6 cellular contexts compared by ENCODE assay signal in genomic region chr3:51974277-51974962, GRCh38. TPM values are rescaled to one million over a fixed set of nuclear protein-coding genes. Genes with fewer than 3 reads are reported as not detected.
DNase-seq lines count a peak whose midpoint lies in the region; ATAC-seq and TF ChIP-seq lines count a peak whose summit lies in the region.

No MANE protein-coding gene starts in this region.

- H3K9me3 ChIP-seq in CD8-positive, alpha-beta memory T cell (ENCODE audit: low read length), result no peaks in the 10 kb centered on the region
- no peaks in the 10 kb centered on the region for H3K9me3 ChIP-seq in ovary

- H3K9me3 Mint-ChIP-seq in CD8-positive, alpha-beta memory T cell, result no peaks in the 10 kb centered on the region

- peak; percentile 22 for ATAC-seq in HG03354 (IDR thresholded peaks at IDR 0.05; ENCODE audit: poor library complexity, severe bottlenecking, unreplicated experiment)

- peaks cover 25 to 50% (median 47%) of the 10 kb centered on the region in 3 donors for H3K4me1 Mint-ChIP-seq in CD8-positive, alpha-beta memory T cell

- H3K36me3 ChIP-seq in CD8-positive, alpha-beta memory T cell (ENCODE audit: insufficient read depth, low read length), result no peaks in the 10 kb centered on the region
- H3K36me3 ChIP-seq in ovary, result no peaks in the 10 kb centered on the region

- peak overlapping the region; percentile 83 for H3K27ac ChIP-seq in CD8-positive, alpha-beta memory T cell (ENCODE audit: low read depth, low read length)
- peak overlapping the region; percentile 78 to 88 for H3K27ac ChIP-seq in ovary

- CTCF ChIA-PET in CD8-positive, alpha-beta memory T cell (lab: Charles Lee), result interaction anchor here (0.7 to 6.2 kb wide), 22 partner anchors 9 to 483 kb away, joined by 3 to 65 read pairs (median 4); partner anchors contain the start of genes ACY1, GPR62, PARP3 and RPL29

- H3K4me1 ChIP-seq in CD8-positive, alpha-beta memory T cell (ENCODE audit: insufficient read depth, low read length), result peaks cover 32% of the 10 kb centered on the region
- peaks cover 3% of the 10 kb centered on the region for H3K4me1 ChIP-seq in ovary (ENCODE audit: insufficient read depth)

- TF ChIP-seq EP300 in ovary (IDR thresholded peaks at IDR 0.05), result no peak

- 10 to 18% (median 13%) methylated on average over 30 of the region's 30 CpGs for WGBS in ovary, 3 donors

- H3K27me3 Mint-ChIP-seq in CD8-positive, alpha-beta memory T cell, result no peaks in the 10 kb centered on the region

- H3K4me3 ChIP-seq in CD8-positive, alpha-beta memory T cell (ENCODE audit: low read length), result peak overlapping the region; percentile 97
- H3K4me3 ChIP-seq in choroid plexus epithelial cell (ENCODE audit: low read depth, low read length) (peak overlapping the region; percentile 86), ovary (peak overlapping the region; percentile 44)

- TF ChIP-seq CTCF in choroid plexus epithelial cell (conservative IDR thresholded peaks at IDR 0.05; ENCODE audit: low read depth, low read length), result no peak
- peak in 1 of 3 donors; percentile 6 for TF ChIP-seq CTCF in ovary (IDR thresholded peaks at IDR 0.05)

- intact Hi-C loops in ovary (cut with DNase I), result loop anchor here in 1 of 4 donors (1.0 kb wide), 1 partner anchor 32 kb away; the partner anchor contains the start of gene PARP3

- H3K27ac Mint-ChIP-seq in CD8-positive, alpha-beta memory T cell, result peak overlapping the region; percentile 87 to 98 (median 93)

- peak overlapping the region; percentile 89 to 99 (median 95) for H3K4me3 Mint-ChIP-seq in CD8-positive, alpha-beta memory T cell

- POLR2A ChIA-PET in CD8-positive, alpha-beta memory T cell (lab: Charles Lee), result interaction anchor here (1.0 to 2.3 kb wide), 7 partner anchors 9 to 474 kb away, joined by 3 to 15 read pairs (median 6); partner anchors contain the start of genes ACY1, DCAF1, PARP3 and RPL29

- TF ChIP-seq POLR2A in ovary (IDR thresholded peaks at IDR 0.05), result no peak

- H3K36me3 Mint-ChIP-seq in CD8-positive, alpha-beta memory T cell, result peaks cover 0 to 16% (median 0%) of the 10 kb centered on the region in 3 donors

- DNase-seq in CD8-positive, alpha-beta memory T cell, result no peak
- DNase-seq in choroid plexus epithelial cell (ENCODE audit: low read depth) (no peak), ovary (peak; percentile 51 to 69 (median 66)), DMS114 treated with DMSO at 0.1 percent for 48 hours (lab: John Stamatoyannopoulos, UW; ENCODE audit: unreplicated experiment) (no peak), NCI-H345 (lab: John Stamatoyannopoulos, UW) (no peak)

- no peaks in the 10 kb centered on the region for H3K27me3 ChIP-seq in CD8-positive, alpha-beta memory T cell (ENCODE audit: insufficient read depth, low read length, poor library complexity, severe bottlenecking)
- no peaks in the 10 kb centered on the region for H3K27me3 ChIP-seq in ovary

RNA-seq across cellular contexts. Expression of gene ABHD14A, which starts 0.4 kb away (rescaled TPM):
- total RNA-seq in CD8-positive, alpha-beta memory T cell, result 10 to 100 TPM; 14.4 to 16.0 TPM
- polyA plus RNA-seq in CD8-positive, alpha-beta memory T cell, result 117 TPM
- 10 to 100 TPM; 13.2 to 36.1 (median 27.4) TPM for total RNA-seq in ovary
- polyA plus RNA-seq in ovary, result 10 to 100 TPM in 1 of 2 donors, 1 to 10 TPM in 1; 5.1 to 30.8 TPM

RNA-seq across cellular contexts. Expression of gene ABHD14B, which starts 0.6 kb away (rescaled TPM):
- total RNA-seq in CD8-positive, alpha-beta memory T cell, result 10 to 100 TPM; 56.1 to 56.7 TPM
- polyA plus RNA-seq in CD8-positive, alpha-beta memory T cell, result 97.2 TPM
- total RNA-seq in ovary, result 10 to 100 TPM; 37.1 to 55.7 (median 45.5) TPM
- polyA plus RNA-seq in ovary, result 10 to 100 TPM; 58.4 to 70.9 TPM

RNA-seq across cellular contexts. Expression of gene PCBP4, which starts 7.2 kb away (rescaled TPM):
- 10 to 100 TPM in 1 of 2 experiments, 1 to 10 TPM in 1; 9.7 to 12.5 TPM for total RNA-seq in CD8-positive, alpha-beta memory T cell
- 12.5 TPM for polyA plus RNA-seq in CD8-positive, alpha-beta memory T cell
- total RNA-seq in ovary, result 10 to 100 TPM; 36.9 to 83.3 (median 49.0) TPM
- polyA plus RNA-seq in ovary, result 10 to 100 TPM in 1 of 2 donors, 1 to 10 TPM in 1; 4.5 to 28.7 TPM

RNA-seq across cellular contexts. Expression of gene ACY1, which starts 8.9 kb away (rescaled TPM):
- total RNA-seq in CD8-positive, alpha-beta memory T cell, result 10 to 100 TPM; 46.1 to 49.0 TPM
- 13.8 TPM for polyA plus RNA-seq in CD8-positive, alpha-beta memory T cell
- 10 to 100 TPM; 13.8 to 27.4 (median 21.1) TPM for total RNA-seq in ovary
- polyA plus RNA-seq in ovary, result 10 to 100 TPM in 1 of 2 donors, 1 to 10 TPM in 1; 8.4 to 10.2 TPM

RNA-seq across cellular contexts. Expression of gene GPR62, which starts 19.2 kb away (rescaled TPM):
- not detected for total RNA-seq in CD8-positive, alpha-beta memory T cell
- not detected for polyA plus RNA-seq in CD8-positive, alpha-beta memory T cell
- under 1 TPM; 0.23 to 0.83 (median 0.36) TPM for total RNA-seq in ovary
- polyA plus RNA-seq in ovary, result under 1 TPM; 0.15 to 0.22 TPM

Comparison
In these comparisons a context has a peak if more than half of its experiments do, and no peak if none do; other contexts are left out.
1. DNase-seq: peak in ovary (5 of 5); none in CD8-positive, alpha-beta memory T cell (0 of 5), choroid plexus epithelial cell (single experiment), DMS114 treated with DMSO at 0.1 percent for 48 hours (single experiment) and NCI-H345 (single experiment).
2. H3K4me3 ChIP-seq: peak in every context shown above with its lines; median percentile 97 in CD8-positive, alpha-beta memory T cell; 86 in choroid plexus epithelial cell; 44 in ovary.